Comparison of ENCODE assay signal across 26 cellular contexts in genomic region chr6:125454351-125454750, GRCh38.
"Had no signal": no experiment of that assay in that cellular context is flagged by ENCODE, and none has a peak within 500 bp of the region (broad histone marks: within the 10 kb centered on the region; RNA-seq: fewer than 3 reads in every experiment).

No MANE protein-coding gene starts in this region.

- ATAC-seq: naive thymus-derived CD8-positive, alpha-beta T cell; psoas muscle; right cardiac atrium; right lobe of liver; stimulated activated memory B cell treated with anti-CD40 and anti-IgM and Interleukin-4, amounts not matched to agents 10 μg/mL and 1 μg/mL and 100 μg/mL, for 72 hours; stimulated activated naive CD8-positive, alpha-beta T cell treated with anti-CD3 and anti-CD28 coated beads, Interleukin-15, amount 100 ng/mL, for 72 hours; stimulated activated naive CD8-positive, alpha-beta T cell treated with anti-CD3 and anti-CD28 coated beads, Interleukin-15, Interleukin-2, amounts not matched to agents 100 U/mL and 50 U/mL, for 24 hours; upper lobe of right lung had no signal

- H3K27me3 ChIP-seq: ovary, right lobe of liver, sigmoid colon, suprapubic skin, testis, tibial artery, transverse colon, upper lobe of right lung, uterus had no signal

- H3K36me3 ChIP-seq: ovary, right lobe of liver, sigmoid colon, suprapubic skin, tibial artery, transverse colon, upper lobe of right lung, uterus had no signal

- DNase-seq: naive thymus-derived CD8-positive, alpha-beta T cell; nephron progenitor cell; occipital lobe; ovary; posterior cingulate gyrus; psoas muscle; right cardiac atrium; right lobe of liver; sigmoid colon; small intestine; stimulated activated CD4-positive, alpha-beta T cell treated with anti-CD3 and anti-CD28 coated beads, Interleukin-15, amount 100 ng/mL, for 24 hours; stimulated activated CD4-positive, alpha-beta T cell treated with anti-CD3 and anti-CD28 coated beads, Interleukin-4, amount 100 ng/mL, for 1 hour; stimulated activated CD4-positive, alpha-beta T cell treated with anti-CD3 and anti-CD28 coated beads, Interleukin-4, amount 100 ng/mL, for 4 hours; stimulated activated CD8-positive, alpha-beta memory T cell treated with anti-CD3 and anti-CD28 coated beads, Interleukin-4, amount 100 ng/mL, for 48 hours; stimulated activated naive CD4-positive, alpha-beta T cell; stimulated activated naive CD8-positive, alpha-beta T cell treated with anti-CD3 and anti-CD28 coated beads, Interleukin-15, amount 100 ng/mL, for 72 hours; stimulated activated naive CD8-positive, alpha-beta T cell treated with anti-CD3 and anti-CD28 coated beads, Interleukin-15, Interleukin-2, amounts not matched to agents 100 U/mL and 50 U/mL, for 24 hours; substantia nigra; testis; tibial artery; transverse colon; upper lobe of right lung; uterus had no signal

- H3K27ac ChIP-seq: ovary, parathyroid adenoma, psoas muscle, right lobe of liver, sigmoid colon, suprapubic skin, testis, tibial artery, transverse colon, upper lobe of right lung, uterus had no signal

- H3K9ac ChIP-seq: parathyroid adenoma had no signal

- H3K79me2 ChIP-seq: parathyroid adenoma had no signal

- H3K4me3 ChIP-seq: ovary, psoas muscle, right lobe of liver, sigmoid colon, suprapubic skin, testis, tibial artery, transverse colon, upper lobe of right lung, uterus had no signal

- H3K4me1 ChIP-seq: parathyroid adenoma, psoas muscle, right lobe of liver, sigmoid colon, suprapubic skin, testis, transverse colon, upper lobe of right lung, uterus had no signal
